In the genomic region with DNA sequence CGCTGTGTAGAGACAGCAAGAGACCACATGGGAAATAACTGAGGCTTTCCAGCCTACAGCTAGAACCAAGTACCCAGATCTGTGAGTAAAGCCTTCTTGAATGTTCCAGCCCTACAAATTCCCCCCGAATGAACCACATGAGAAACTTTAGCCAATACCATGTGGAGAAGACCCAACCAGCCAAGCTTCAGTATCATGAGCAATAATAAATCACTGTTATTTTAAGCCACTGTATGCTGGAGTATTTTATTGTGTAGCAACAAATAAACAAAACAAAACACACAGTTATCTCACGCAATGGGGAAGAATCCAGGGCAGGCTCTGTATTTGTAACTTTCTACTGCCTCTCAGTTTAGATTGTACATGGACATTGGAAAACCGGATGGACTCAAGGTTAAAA, we compare ENCODE assay signal across 14 cellular contexts.
DNase-seq lines count a peak whose midpoint lies in the region; ATAC-seq and TF ChIP-seq lines count a peak whose summit lies in the region.
"Had no signal": no experiment of that assay in that cellular context is flagged by ENCODE, and none has a peak within 500 bp of the region (broad histone marks: within the 10 kb centered on the region; RNA-seq: fewer than 3 reads in every experiment).

No MANE protein-coding gene starts in this region.

- peak overlapping the region; percentile 44 for H2AFZ ChIP-seq in smooth muscle cell (ENCODE audit: low read depth)

- CTCF ChIA-PET in activated naive CD4-positive, alpha-beta T cell treated with anti-CD3 and anti-CD28 coated beads, Interleukin-2, amount 10 ng/mL, durations not matched to agents 7 days and 5 days (lab: Charles Lee) = no interaction called here

- H3K36me3 ChIP-seq in smooth muscle cell (ENCODE audit: low read depth) = no peaks in the 10 kb centered on the region
- H3K36me3 ChIP-seq: BLaER1 treated with 17β-estradiol and CSF1 and Interleukin-3, amounts not matched to agents 10 nM and 100 nM had no signal

- no peak overlapping the region for H3K4me3 Mint-ChIP-seq in activated naive CD4-positive, alpha-beta T cell treated with anti-CD3 and anti-CD28 coated beads, Interleukin-2, amount 10 ng/mL, durations not matched to agents 7 days and 5 days
- H3K4me3 Mint-ChIP-seq: CD4-positive, CD25-positive, alpha-beta regulatory T cell had no signal

- WGBS in smooth muscle cell (ENCODE audit: low lambda C conversion rate) = 79% methylated on average over 4 of the region's 4 CpGs

- H3F3A ChIP-seq in smooth muscle cell (ENCODE audit: low read depth) = no peaks in the 10 kb centered on the region

- no peak overlapping the region for H3K4me2 ChIP-seq in smooth muscle cell
- H3K4me2 ChIP-seq: A549; BLaER1 treated with 17β-estradiol and CSF1 and Interleukin-3, amounts not matched to agents 10 nM and 100 nM had no signal

- no peaks in the 10 kb centered on the region for H3K27me3 Mint-ChIP-seq in activated naive CD4-positive, alpha-beta T cell treated with anti-CD3 and anti-CD28 coated beads, Interleukin-2, amount 10 ng/mL, durations not matched to agents 7 days and 5 days
- H3K27me3 Mint-ChIP-seq: CD4-positive, CD25-positive, alpha-beta regulatory T cell had no signal

- no peaks in the 10 kb centered on the region for H3K9me3 ChIP-seq in smooth muscle cell (replicated peaks; ENCODE audit: low read depth)
- H3K9me3 ChIP-seq: A549; BLaER1 treated with 17β-estradiol and CSF1 and Interleukin-3, amounts not matched to agents 10 nM and 100 nM had no signal

- no peaks in the 10 kb centered on the region for H3K4me1 Mint-ChIP-seq in activated naive CD4-positive, alpha-beta T cell treated with anti-CD3 and anti-CD28 coated beads, Interleukin-2, amount 10 ng/mL, durations not matched to agents 7 days and 5 days
- H3K4me1 Mint-ChIP-seq: CD4-positive, CD25-positive, alpha-beta regulatory T cell had no signal

- H3K79me2 ChIP-seq in smooth muscle cell (ENCODE audit: low read depth) = no peaks in the 10 kb centered on the region

- H3K9ac ChIP-seq in smooth muscle cell (ENCODE audit: low read depth) = no peak overlapping the region
- H3K9ac ChIP-seq: BLaER1 treated with 17β-estradiol and CSF1 and Interleukin-3, amounts not matched to agents 10 nM and 100 nM had no signal

- intact Hi-C loops in posterior vena cava (cut with DNase I) = no loop called here

- no peaks in the 10 kb centered on the region for H4K20me1 ChIP-seq in smooth muscle cell (ENCODE audit: low read depth)
- H4K20me1 ChIP-seq: BLaER1 treated with 17β-estradiol and CSF1 and Interleukin-3, amounts not matched to agents 10 nM and 100 nM had no signal

- TF ChIP-seq CTCF in fibroblast of villous mesenchyme (IDR thresholded peaks at IDR 0.05; ENCODE audit: insufficient read depth, low read depth, low read length) (no peak), smooth muscle cell (IDR thresholded peaks at IDR 0.05; ENCODE audit: borderline replicate concordance, insufficient read depth, poor library complexity, severe bottlenecking) (no peak)

- H3K27ac Mint-ChIP-seq in activated naive CD4-positive, alpha-beta T cell treated with anti-CD3 and anti-CD28 coated beads, Interleukin-2, amount 10 ng/mL, durations not matched to agents 7 days and 5 days = no peak overlapping the region
- H3K27ac Mint-ChIP-seq: CD4-positive, CD25-positive, alpha-beta regulatory T cell had no signal

- no peaks in the 10 kb centered on the region for H3K27me3 ChIP-seq in smooth muscle cell (ENCODE audit: low read depth)
- H3K27me3 ChIP-seq: BLaER1 treated with 17β-estradiol and CSF1 and Interleukin-3, amounts not matched to agents 10 nM and 100 nM had no signal

- ATAC-seq in HG03432 (IDR thresholded peaks at IDR 0.05; ENCODE audit: unreplicated experiment) = no peak
- ATAC-seq: A549 had no signal

- peak; percentile 33 for DNase-seq in GM04503 (ENCODE audit: low read depth)
- peak; percentile 22 for DNase-seq in LHCN-M2 (ENCODE audit: low read depth)
- peak; percentile 37 for DNase-seq in fibroblast of villous mesenchyme (ENCODE audit: low read depth)
- DNase-seq in smooth muscle cell (lab: John Stamatoyannopoulos, UW; ENCODE audit: unreplicated experiment) = no peak
- DNase-seq in activated naive CD4-positive, alpha-beta T cell treated with anti-CD3 and anti-CD28 coated beads, Interleukin-2, amount 10 ng/mL, durations not matched to agents 7 days and 5 days = no peak
- no peak for DNase-seq in NOMO-1 treated with dmso at 0.1 percent for 144 hours (lab: John Stamatoyannopoulos, UW; ENCODE audit: unreplicated experiment)
- DNase-seq in posterior vena cava (ENCODE audit: low spot score) = no peak
- DNase-seq: Calu3; CD4-positive, CD25-positive, alpha-beta regulatory T cell; DMS79; HCEC 1CT had no signal

- H3K9me3 Mint-ChIP-seq in activated naive CD4-positive, alpha-beta T cell treated with anti-CD3 and anti-CD28 coated beads, Interleukin-2, amount 10 ng/mL, durations not matched to agents 7 days and 5 days = peaks cover 11% of the 10 kb centered on the region

- peak overlapping the region; percentile 53 for H3K27ac ChIP-seq in smooth muscle cell (ENCODE audit: low read depth)
- H3K27ac ChIP-seq: A549; BLaER1 treated with 17β-estradiol and CSF1 and Interleukin-3, amounts not matched to agents 10 nM and 100 nM had no signal

- H3K4me1 ChIP-seq in smooth muscle cell (ENCODE audit: low read depth) = no peaks in the 10 kb centered on the region
- H3K4me1 ChIP-seq: A549; BLaER1 treated with 17β-estradiol and CSF1 and Interleukin-3, amounts not matched to agents 10 nM and 100 nM had no signal

- H3K4me3 ChIP-seq in fibroblast of villous mesenchyme (ENCODE audit: low read depth, low read length) (no peak overlapping the region), smooth muscle cell (no peak overlapping the region)
- H3K4me3 ChIP-seq: A549; BLaER1 treated with 17β-estradiol and CSF1 and Interleukin-3, amounts not matched to agents 10 nM and 100 nM had no signal

- H3K36me3 Mint-ChIP-seq in activated naive CD4-positive, alpha-beta T cell treated with anti-CD3 and anti-CD28 coated beads, Interleukin-2, amount 10 ng/mL, durations not matched to agents 7 days and 5 days = no peaks in the 10 kb centered on the region
- H3K36me3 Mint-ChIP-seq: CD4-positive, CD25-positive, alpha-beta regulatory T cell had no signal

Comparison
In these comparisons a context has a peak if more than half of its experiments do, and no peak if none do; other contexts are left out.
1. DNase-seq: peak in GM04503 (single experiment), LHCN-M2 (single experiment) and fibroblast of villous mesenchyme (single experiment); none in smooth muscle cell (single experiment), activated naive CD4-positive, alpha-beta T cell treated with anti-CD3 and anti-CD28 coated beads, Interleukin-2, amount 10 ng/mL, durations not matched to agents 7 days and 5 days (single experiment), NOMO-1 treated with dmso at 0.1 percent for 144 hours (single experiment) and posterior vena cava (single experiment).